17 cellular contexts compared by ENCODE assay signal in the genomic region with DNA sequence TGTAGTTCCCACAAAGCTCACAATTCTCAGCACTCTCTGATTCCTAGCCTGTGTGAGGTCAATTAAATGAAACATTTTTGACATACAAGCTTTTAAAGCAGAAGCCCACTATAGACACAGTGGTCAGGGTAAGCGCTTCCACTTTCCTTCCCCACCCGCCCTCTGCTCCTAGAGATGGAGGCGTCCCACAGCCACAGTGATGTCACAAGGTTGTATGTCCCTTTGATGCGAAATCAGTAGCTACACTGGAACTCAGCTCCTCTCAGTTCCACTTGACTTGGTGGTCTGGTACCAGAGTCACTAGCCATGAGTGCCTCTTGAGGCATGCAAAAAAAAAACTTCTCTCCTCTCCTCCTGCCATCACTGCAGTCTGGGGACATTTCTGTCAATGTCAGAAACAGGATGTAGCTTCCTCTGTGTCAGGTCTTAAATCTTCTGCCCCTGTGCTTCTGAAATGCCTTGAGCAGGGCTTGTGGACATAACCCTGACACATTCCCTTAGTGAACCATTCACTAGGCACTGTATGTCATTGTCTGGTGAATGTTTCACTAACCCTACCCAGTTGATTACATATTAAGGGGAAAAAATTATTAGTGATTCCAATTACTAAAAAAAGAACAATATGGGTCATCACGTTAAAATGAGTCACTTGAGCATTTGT. TPM values are rescaled to one million over a fixed set of nuclear protein-coding genes. Genes with fewer than 3 reads are reported as not detected.
A peak's percentile ranks its signal among the peaks of the same experiment; 100 is the strongest.
DNase-seq lines count a peak whose midpoint lies in the region; ATAC-seq, FAIRE-seq and TF ChIP-seq lines count a peak whose summit lies in the region.
"Had no signal": no experiment of that assay in that cellular context is flagged by ENCODE, and none has a peak within 500 bp of the region (broad histone marks: within the 10 kb centered on the region; RNA-seq: fewer than 3 reads in every experiment).

No MANE protein-coding gene starts in this region.

- H3K4ac ChIP-seq in H1 (replicated peaks; ENCODE audit: insufficient read length, low read depth, low read length) = no peak overlapping the region

- no peak for TF ChIP-seq RAD21 in H1 (IDR thresholded peaks at IDR 0.05 in 1 of 2, conservative IDR thresholded peaks at IDR 0.05 in 1 of 2; ENCODE audit: low read depth in 2 of 2, low read length in 2 of 2)

- H3K4me2 ChIP-seq in H1 (ENCODE audit: insufficient read depth in 1 of 2, low read depth in 2 of 2, low read length in 2 of 2) = no peak overlapping the region

- no peak overlapping the region for H2BK5ac ChIP-seq in H1 (ENCODE audit: low read depth, low read length)

- H3K9me3 Mint-ChIP-seq in Calu3 (ENCODE audit: low read depth, unreplicated experiment) = peaks cover 4% of the 10 kb centered on the region

- H3K36me3 ChIP-seq in H1 (ENCODE audit: control insufficient read depth in 2 of 4, insufficient read depth in 4 of 4, low read length in 3 of 4) (no peaks in the 10 kb centered on the region; a peak in 1 of 8 replicates), left lung (peaks cover 0 to 17% of the 10 kb centered on the region in 2 donors), adrenal gland (replicated peaks in 1 of 2) (no peaks in the 10 kb centered on the region)
- H3K36me3 ChIP-seq: prostate gland had no signal

- H3K27me3 Mint-ChIP-seq in Calu3 (ENCODE audit: unreplicated experiment) = no peaks in the 10 kb centered on the region

- no peaks in the 10 kb centered on the region for H4K20me1 ChIP-seq in H1 (replicated peaks in 1 of 2; ENCODE audit: control insufficient read depth in 1 of 2, insufficient read depth in 2 of 2, low read length in 2 of 2)

- ATAC-seq in GM19467 (IDR thresholded peaks at IDR 0.05; ENCODE audit: unreplicated experiment) (peak; percentile 81), HG03108 (IDR thresholded peaks at IDR 0.05; ENCODE audit: unreplicated experiment) (peak; percentile 72), left lung (no peak), esophagus mucosa (no peak), GM21360 (IDR thresholded peaks at IDR 0.05; ENCODE audit: unreplicated experiment) (no peak)

- no peak for FAIRE-seq in H1 (lab: Jason Lieb, UNC)

- no peaks in the 10 kb centered on the region for H3K79me1 ChIP-seq in H1 (ENCODE audit: low read depth, low read length)

- intact Hi-C loops in Calu3 (cut with micrococcal nuclease; ENCODE audit: unreplicated experiment) (loop anchor here (5.0 kb wide), 1 partner anchor 62 kb away; a partner anchor contains a TSS), left lung (cut with DNase I) (no loop called here), adrenal gland (cut with DNase I) (no loop called here)

- H3K56ac ChIP-seq in H1 (replicated peaks; ENCODE audit: insufficient read length, low read depth, low read length) = no peak overlapping the region

- H2BK12ac ChIP-seq in H1 (ENCODE audit: low read depth, low read length) = peak overlapping the region; percentile 50; the same call in 1 of the 2 replicates

- TF ChIP-seq POLR2A in H1 (IDR thresholded peaks at IDR 0.05; ENCODE audit: control extremely low read depth in 1 of 2, low read depth in 2 of 2, low read length in 2 of 2) (no peak), adrenal gland (IDR thresholded peaks at IDR 0.05) (no peak)

- H2BK120ac ChIP-seq in H1 (replicated peaks; ENCODE audit: low read depth, low read length) = no peak overlapping the region

- WGBS in H1 (ENCODE audit: extremely low coverage in 1 of 2, insufficient coverage in 1 of 2, insufficient read length in 1 of 2, insufficient replicate concordance in 2 of 2, low coverage in 1 of 2, low lambda C conversion rate in 2 of 2, missing lambda C conversion rate in 1 of 2), 2 experiments = 92% methylated on average over 5 of the region's 5 CpGs; no CpG with 5 or more reads in 1 of the 2 experiments
- WGBS in adrenal gland, 4 donors = 64 to 86% (median 72%) methylated on average over 5 of the region's 5 CpGs

- DNase-seq in Calu3 (peak; percentile 39), H1 (ENCODE audit: low read depth in 1 of 2, low spot score in 2 of 2) (no peak), left lung (no peak), adrenal gland (no peak)
- DNase-seq: aorta; effector CD8-positive, alpha-beta T cell; EL; glutamatergic neuron; mesendoderm; stimulated activated CD4-positive, alpha-beta T cell treated with anti-CD3 and anti-CD28 coated beads, Interleukin-4, amount 100 ng/mL, for 24 hours; substantia nigra had no signal

- no peak overlapping the region for H3K14ac ChIP-seq in H1 (ENCODE audit: insufficient read length)

- H3K23me2 ChIP-seq in H1 (ENCODE audit: low read depth, low read length) = no peaks in the 10 kb centered on the region; the same call in 1 of the 2 replicates

- H3K4me3 ChIP-seq in H1 (ENCODE audit: extremely low read depth in 1 of 4, insufficient read depth in 2 of 4, low read depth in 3 of 4, low read length in 4 of 4) (no peak overlapping the region), left lung (no peak overlapping the region), adrenal gland (no peak overlapping the region)
- H3K4me3 ChIP-seq: prostate gland had no signal

- H3K4me1 Mint-ChIP-seq in Calu3 (ENCODE audit: low read depth, unreplicated experiment) = peaks cover 60% of the 10 kb centered on the region

- POLR2A ChIA-PET in H1 (lab: Charles Lee; ENCODE audit: partially characterized antibody) = interaction anchor here (0.6 to 0.8 kb wide), 2 partner anchors 63 to 856 kb away, joined by 3 read pairs; a partner anchor contains a TSS

- peak overlapping the region; percentile 28 for H3K4me3 Mint-ChIP-seq in Calu3 (ENCODE audit: low read depth, unreplicated experiment)

- H4K5ac ChIP-seq in H1 (ENCODE audit: insufficient read length, low read depth, low read length) = no peak overlapping the region

- no peak overlapping the region for H4K8ac ChIP-seq in H1 (ENCODE audit: extremely low read depth, insufficient read depth, low read length)

- TSS peak; percentile 75 for BruUV-seq in Calu3 (replicated peaks; lab: Mats Ljungman, UMichigan)

- H2BK20ac ChIP-seq in H1 (ENCODE audit: low read length) = 0 out of 2 replicates have a peak overlapping the region, but pooled peaks have one; percentile 3

- H3K9me3 ChIP-seq in H1 (ENCODE audit: insufficient read depth in 2 of 2, low read depth in 1 of 2, low read length in 1 of 2) = no peaks in the 10 kb centered on the region
- no peaks in the 10 kb centered on the region for H3K9me3 ChIP-seq in left lung
- H3K9me3 ChIP-seq in adrenal gland (replicated peaks in 1 of 3) = no peaks in the 10 kb centered on the region
- H3K9me3 ChIP-seq: prostate gland had no signal

- H3K9ac ChIP-seq in H1 (replicated peaks in 1 of 4; ENCODE audit: extremely low read depth in 1 of 4, low read depth in 3 of 4, low read length in 3 of 4) = no peak overlapping the region

- no peak overlapping the region for H2BK15ac ChIP-seq in H1 (ENCODE audit: low read length)

- H3K23ac ChIP-seq in H1 (ENCODE audit: insufficient read length) = no peak overlapping the region

- TF ChIP-seq CTCF in Calu3 (IDR thresholded peaks at IDR 0.05; ENCODE audit: unreplicated experiment) (no peak), H1 (IDR thresholded peaks at IDR 0.05; ENCODE audit: control extremely low read depth in 1 of 3, insufficient read depth in 1 of 3, low read depth in 1 of 3, low read length in 3 of 3) (no peak), left lung (IDR thresholded peaks at IDR 0.05) (no peak), adrenal gland (IDR thresholded peaks at IDR 0.05) (no peak)

- H3K4me1 ChIP-seq in H1 (replicated peaks in 1 of 4; ENCODE audit: control insufficient read depth in 3 of 4, insufficient read depth in 4 of 4, low read length in 3 of 4) (peaks cover 0 to 12% (median 7%) of the 10 kb centered on the region in 4 experiments; a peak in 3 of 7 replicates), left lung (no peaks in the 10 kb centered on the region), adrenal gland (replicated peaks in 1 of 2) (no peaks in the 10 kb centered on the region)
- H3K4me1 ChIP-seq: prostate gland had no signal

- no peaks in the 10 kb centered on the region for H3K79me2 ChIP-seq in H1 (ENCODE audit: control insufficient read depth in 1 of 2, insufficient read depth in 2 of 2, low read length in 2 of 2)

- H3K18ac ChIP-seq in H1 (ENCODE audit: extremely low read depth, low read length) = no peak overlapping the region

- H3K27ac ChIP-seq in H1 (ENCODE audit: low read depth, low read length) = no peak overlapping the region
- no peak overlapping the region for H3K27ac ChIP-seq in left lung
- H3K27ac ChIP-seq in adrenal gland = no peak overlapping the region
- H3K27ac ChIP-seq: prostate gland had no signal

- H3K27ac Mint-ChIP-seq in Calu3 (ENCODE audit: unreplicated experiment) = peak overlapping the region; percentile 66

- H4K91ac ChIP-seq in H1 (replicated peaks; ENCODE audit: insufficient read length, low read length) = no peak overlapping the region

- no peak overlapping the region for H2AFZ ChIP-seq in H1 (ENCODE audit: low read length)

- no peaks in the 10 kb centered on the region for H3K27me3 ChIP-seq in H1 (replicated peaks in 1 of 4; ENCODE audit: control insufficient read depth in 3 of 4, extremely low read depth in 1 of 4, insufficient read depth in 3 of 4, low read length in 3 of 4)
- no peaks in the 10 kb centered on the region for H3K27me3 ChIP-seq in left lung
- no peaks in the 10 kb centered on the region for H3K27me3 ChIP-seq in adrenal gland

- H2AK5ac ChIP-seq in H1 (ENCODE audit: low read depth, low read length) = no peak overlapping the region

- CTCF ChIA-PET in Calu3 (lab: Charles Lee) = interaction anchor here (0.5 to 1.2 kb wide), 4 partner anchors 170 to 872 kb away, joined by 3 to 7 read pairs (median 5); no protein-coding TSS in a partner anchor
- CTCF ChIA-PET in H1 (lab: Charles Lee; ENCODE audit: partially characterized antibody) = interaction anchor here (0.6 to 2.3 kb wide), 7 partner anchors 9 to 251 kb away, joined by 3 to 7 read pairs (median 4); no protein-coding TSS in a partner anchor

- H3K36me3 Mint-ChIP-seq in Calu3 (ENCODE audit: insufficient read depth, unreplicated experiment) = peaks cover 36% of the 10 kb centered on the region

- no peak for TF ChIP-seq EP300 in H1 (IDR thresholded peaks at IDR 0.05; ENCODE audit: borderline replicate concordance in 1 of 2, low read depth in 2 of 2, low read length in 2 of 2)

TF ChIP-seq in H1, 55 proteins besides CTCF, POLR2A, EP300 and RAD21 (continues in another document):
- no peak for TF ChIP-seq CREB1 (IDR thresholded peaks at IDR 0.05)

RNA-seq across cellular contexts. Expression of a gene that starts 7.8 kb away (rescaled TPM):
- total RNA-seq in Calu3 (2022) (not detected in 2 replicates), left lung (1 to 10 TPM; 3.6 to 8.8 TPM), esophagus mucosa (0.32 TPM), adrenal gland (10 to 100 TPM in 1 of 8 donors, 1 to 10 TPM in 5, under 1 TPM in 2; 0.86 to 14.4 (median 2.1) TPM)
- total RNA-seq in H1 (2021; fragmentation: NEBNext Ultra II Directional; extraction: Animal tissue kit (Norgen Biotek cat#: 25700)) = 2.1 and 2.9 TPM in 2 replicates
- polyA plus RNA-seq in H1 (2011; rRNA removed) (1.5 and 1.6 TPM in 2 replicates), adrenal gland (1 to 10 TPM in 1 of 3 donors, under 1 TPM in 2; 0.34 to 1.2 (median 0.80) TPM)
- polyA plus RNA-seq in H1 (2011; cell fraction: cytosol; rRNA removed) = 1.8 TPM
- 1.6 TPM for polyA plus RNA-seq in H1 (2011; cell fraction: nucleus; rRNA removed)
- 1.7 to 2.7 TPM (median 2.2 TPM) in 4 replicates for polyA plus RNA-seq in H1 (2012, experiment 1 of 2)
- polyA plus RNA-seq in H1 (2012, experiment 2 of 2) = 0.87 TPM
- polyA plus RNA-seq in H1 (2013, experiment 1 of 2) = 0.99 TPM
- polyA plus RNA-seq in H1 (2013, experiment 2 of 2) = 1.0 TPM
- 1.9 and 2.6 TPM in 2 replicates for polyA minus RNA-seq in H1 (2011; rRNA and poly(A)+ RNA removed)
- polyA minus RNA-seq in H1 (2011; cell fraction: cytosol; rRNA and poly(A)+ RNA removed) = 1.0 TPM
- polyA minus RNA-seq in H1 (2011; cell fraction: nucleus; rRNA and poly(A)+ RNA removed) = 1.6 TPM
- total RNA-seq: NCI-H460 had no signal

Comparison
In these comparisons a context has a peak if more than half of its experiments do, and no peak if none do; other contexts are left out.
1. ATAC-seq: peak in GM19467 (single experiment) and HG03108 (single experiment); none in left lung (single experiment), esophagus mucosa (single experiment) and GM21360 (single experiment).